Comparison of ENCODE assay signal across 8 cellular contexts in genomic region chr6:127266178-127266891, GRCh38. TPM values are rescaled to one million over a fixed set of nuclear protein-coding genes. Genes with fewer than 3 reads are reported as not detected.
A peak's percentile ranks its signal among the peaks of the same experiment; 100 is the strongest.
DNase-seq lines count a peak whose midpoint lies in the region; ATAC-seq and TF ChIP-seq lines count a peak whose summit lies in the region.

RNF146 (plus strand) TSS chr6:127266864; CDS start chr6:127280339, 13,475 bp downstream.

- peak within 1 kb of the TSS; percentile 41 for H2AK5ac ChIP-seq in mesenchymal stem cell (ENCODE audit: low read length, severe bottlenecking)

- H2BK5ac ChIP-seq in mesenchymal stem cell (ENCODE audit: low read depth, low read length, poor library complexity, severe bottlenecking), result peak within 1 kb of the TSS; percentile 81

- H3K4me3 Mint-ChIP-seq in CD8-positive, alpha-beta memory T cell, result peak within 1 kb of the TSS; percentile 91 to 100 (median 99)

- peak within 1 kb of the TSS; percentile 45 to 89 for H2BK12ac ChIP-seq in mesenchymal stem cell (ENCODE audit: low read length in 2 of 2)

- peak within 1 kb of the TSS; percentile 95 for H3K4me3 ChIP-seq in CD8-positive, alpha-beta memory T cell (ENCODE audit: low read length)
- H3K4me3 ChIP-seq in HL-60 (replicated peaks; ENCODE audit: insufficient read depth, low read length) (peak within 1 kb of the TSS; percentile 86), endocrine pancreas (ENCODE audit: control insufficient read depth, insufficient read depth, low read length) (peak within 1 kb of the TSS; percentile 96), mesenchymal stem cell (ENCODE audit: insufficient read depth in 1 of 2, low read depth in 1 of 2, low read length in 2 of 2) (peak within 1 kb of the TSS; percentile 77 to 98)

- H3K18ac ChIP-seq in mesenchymal stem cell (ENCODE audit: low read depth in 1 of 2, low read length in 2 of 2), result peak within 1 kb of the TSS; percentile 92 to 96

- peak; percentile 48 for TF ChIP-seq CTCF in HL-60 (IDR thresholded peaks at IDR 0.05; ENCODE audit: insufficient read depth, low read length)

- H3K23ac ChIP-seq in mesenchymal stem cell (ENCODE audit: low read length in 2 of 2), result peak within 1 kb of the TSS; percentile 82 to 90

- H2BK120ac ChIP-seq in mesenchymal stem cell (ENCODE audit: low read depth, low read length), result peak within 1 kb of the TSS; percentile 77

- peak within 1 kb of the TSS; percentile 98 for H2BK15ac ChIP-seq in mesenchymal stem cell (ENCODE audit: low read depth, poor library complexity, severe bottlenecking)

- under 1% methylated on average over 38 of the region's 40 CpGs for WGBS in mesenchymal stem cell

- peaks cover 17% of the 10 kb centered on the region for H3K4me1 ChIP-seq in CD8-positive, alpha-beta memory T cell (ENCODE audit: insufficient read depth, low read length)
- H3K4me1 ChIP-seq in endocrine pancreas (ENCODE audit: control insufficient read depth, insufficient read depth, low read length) (peaks cover 7% of the 10 kb centered on the region), mesenchymal stem cell (ENCODE audit: control insufficient read depth, insufficient read depth, low read depth, low read length) (no peaks in the 10 kb centered on the region)

- H3K9me3 Mint-ChIP-seq in CD8-positive, alpha-beta memory T cell, result no peaks in the 10 kb centered on the region

- peak within 1 kb of the TSS; percentile 91 for H3K27ac ChIP-seq in CD8-positive, alpha-beta memory T cell (ENCODE audit: low read depth, low read length)
- H3K27ac ChIP-seq in HL-60 (replicated peaks) (peak within 1 kb of the TSS; percentile 92), mesenchymal stem cell (ENCODE audit: low read length, poor library complexity, severe bottlenecking) (peak within 1 kb of the TSS; percentile 94)

- peak within 1 kb of the TSS; percentile 94 to 99 (median 98) for H3K27ac Mint-ChIP-seq in CD8-positive, alpha-beta memory T cell

- H3K9ac ChIP-seq in endocrine pancreas (ENCODE audit: control insufficient read depth, insufficient read depth, low read length) (peak within 1 kb of the TSS; percentile 44), mesenchymal stem cell (ENCODE audit: low read length) (peak within 1 kb of the TSS; percentile 99)

- peak; percentile 65 to 79 (median 73) for DNase-seq in CD8-positive, alpha-beta memory T cell
- DNase-seq in HL-60 (ENCODE audit: low read depth in 1 of 2, low spot score in 1 of 2), result peak; percentile 69 to 89
- DNase-seq in NCI-H82 treated with DMSO at 0.1 percent for 48 hours (lab: John Stamatoyannopoulos, UW; ENCODE audit: unreplicated experiment), result peak; percentile 71
- DNase-seq in mesenchymal stem cell, result peak; percentile 89
- DNase-seq in stimulated activated CD8-positive, alpha-beta memory T cell treated with anti-CD3 and anti-CD28 coated beads, Interleukin-12 subunit alpha, Interleukin-12 subunit beta, amount 100 ng/mL, for 24 hours (ENCODE audit: extremely low read depth), result peak; percentile 33

- peak within 1 kb of the TSS; percentile 66 for H2AFZ ChIP-seq in mesenchymal stem cell (ENCODE audit: low read depth, low read length)

- no peaks in the 10 kb centered on the region for H3K36me3 ChIP-seq in CD8-positive, alpha-beta memory T cell (ENCODE audit: insufficient read depth, low read length)
- H3K36me3 ChIP-seq in endocrine pancreas (ENCODE audit: control insufficient read depth, insufficient read depth, low read length), result no peaks in the 10 kb centered on the region
- no peaks in the 10 kb centered on the region for H3K36me3 ChIP-seq in mesenchymal stem cell (ENCODE audit: control insufficient read depth in 1 of 2, insufficient read depth in 2 of 2, low read depth in 1 of 2, low read length in 2 of 2)

- H3K9me3 ChIP-seq in CD8-positive, alpha-beta memory T cell (ENCODE audit: low read length), result no peaks in the 10 kb centered on the region
- H3K9me3 ChIP-seq in endocrine pancreas (ENCODE audit: control insufficient read depth, low read length) (no peaks in the 10 kb centered on the region), mesenchymal stem cell (ENCODE audit: control insufficient read depth, low read length) (no peaks in the 10 kb centered on the region)

- no peaks in the 10 kb centered on the region for H3K27me3 Mint-ChIP-seq in CD8-positive, alpha-beta memory T cell

- peak; percentile 79 for ATAC-seq in GM19463 (IDR thresholded peaks at IDR 0.05; ENCODE audit: unreplicated experiment)

- peaks cover 37 to 47% (median 44%) of the 10 kb centered on the region in 3 donors for H3K4me1 Mint-ChIP-seq in CD8-positive, alpha-beta memory T cell

- peak within 1 kb of the TSS; percentile 22 to 78 for H3K14ac ChIP-seq in mesenchymal stem cell (ENCODE audit: low read length in 2 of 2)

- H3K79me1 ChIP-seq in mesenchymal stem cell (replicated peaks; ENCODE audit: low read length, poor library complexity, severe bottlenecking), result peaks cover 2% of the 10 kb centered on the region

- H3K27me3 ChIP-seq in CD8-positive, alpha-beta memory T cell (ENCODE audit: insufficient read depth, low read length, poor library complexity, severe bottlenecking), result no peaks in the 10 kb centered on the region
- H3K27me3 ChIP-seq in HL-60 (ENCODE audit: insufficient read depth, poor library complexity, severe bottlenecking), result no peaks in the 10 kb centered on the region
- no peaks in the 10 kb centered on the region for H3K27me3 ChIP-seq in endocrine pancreas (ENCODE audit: control insufficient read depth, insufficient read depth, low read length)
- no peaks in the 10 kb centered on the region for H3K27me3 ChIP-seq in mesenchymal stem cell (ENCODE audit: control insufficient read depth in 1 of 2, insufficient read depth in 1 of 2, low read length in 2 of 2)

- CTCF ChIA-PET in CD8-positive, alpha-beta memory T cell (lab: Charles Lee), result interaction anchor here (0.6 to 2.5 kb wide), 23 partner anchors 9 to 1514 kb away, joined by 3 to 9 read pairs (median 5); partner anchors contain the start of genes ECHDC1, MTCL3 and NCOA7
- CTCF ChIA-PET in activated CD8-positive, alpha-beta memory T cell treated with anti-CD3 and anti-CD28 coated beads for 36 hours (lab: Charles Lee), result interaction anchor here (0.6 to 1.8 kb wide), 6 partner anchors 9 to 252 kb away, joined by 3 to 8 read pairs (median 3); partner anchors contain the start of gene MTCL3

- H3K4ac ChIP-seq in mesenchymal stem cell (ENCODE audit: low read depth in 1 of 2, low read length in 2 of 2), result peak within 1 kb of the TSS; percentile 83 to 95

- H3K36me3 Mint-ChIP-seq in CD8-positive, alpha-beta memory T cell, result peaks cover 0 to 6% (median 0%) of the 10 kb centered on the region in 3 donors

- POLR2A ChIA-PET in CD8-positive, alpha-beta memory T cell (lab: Charles Lee), result interaction anchor here (0.6 to 1.3 kb wide), 8 partner anchors 9 to 1279 kb away, joined by 3 to 6 read pairs (median 4); partner anchors contain the start of gene TRMT11
- POLR2A ChIA-PET in activated CD8-positive, alpha-beta memory T cell treated with anti-CD3 and anti-CD28 coated beads for 36 hours (lab: Charles Lee), result interaction anchor here (0.5 to 1.8 kb wide), 8 partner anchors 21 to 387 kb away, joined by 3 to 10 read pairs (median 4); partner anchors contain the start of gene ECHDC1

- peak within 1 kb of the TSS; percentile 98 for H4K8ac ChIP-seq in mesenchymal stem cell (ENCODE audit: low read length)

- peak within 1 kb of the TSS; percentile 99 for H4K91ac ChIP-seq in mesenchymal stem cell (ENCODE audit: low read length)

- H3K4me2 ChIP-seq in mesenchymal stem cell (ENCODE audit: low read length, poor library complexity, severe bottlenecking), result peak within 1 kb of the TSS; percentile 76

RNA-seq across cellular contexts. Expression of gene RNF146, which starts in this region (rescaled TPM):
- total RNA-seq in CD8-positive, alpha-beta memory T cell, result 10 to 100 TPM; 22.0 to 24.3 TPM
- polyA plus RNA-seq in CD8-positive, alpha-beta memory T cell, result 15.9 TPM
- 10 to 100 TPM; 18.7 to 19.4 TPM for total RNA-seq in activated CD8-positive, alpha-beta memory T cell treated with anti-CD3 and anti-CD28 coated beads for 36 hours
- polyA plus RNA-seq in mesenchymal stem cell (2013, experiment 1 of 2), result 27.8 TPM
- polyA plus RNA-seq in mesenchymal stem cell (2013, experiment 2 of 2), result 24.9 TPM

Comparison
In these comparisons a context has a peak if more than half of its experiments do, and no peak if none do; other contexts are left out.
1. Peak in every context shown above with its lines: DNase-seq, ATAC-seq, H3K4me3 ChIP-seq and H3K27ac ChIP-seq.
2. DNase-seq: peak in every context shown above with its lines; median percentile 89 in mesenchymal stem cell; 79 in HL-60; 73 in CD8-positive, alpha-beta memory T cell; 71 in NCI-H82 treated with DMSO at 0.1 percent for 48 hours; 33 in stimulated activated CD8-positive, alpha-beta memory T cell treated with anti-CD3 and anti-CD28 coated beads, Interleukin-12 subunit alpha, Interleukin-12 subunit beta, amount 100 ng/mL, for 24 hours.